In the genomic region with DNA sequence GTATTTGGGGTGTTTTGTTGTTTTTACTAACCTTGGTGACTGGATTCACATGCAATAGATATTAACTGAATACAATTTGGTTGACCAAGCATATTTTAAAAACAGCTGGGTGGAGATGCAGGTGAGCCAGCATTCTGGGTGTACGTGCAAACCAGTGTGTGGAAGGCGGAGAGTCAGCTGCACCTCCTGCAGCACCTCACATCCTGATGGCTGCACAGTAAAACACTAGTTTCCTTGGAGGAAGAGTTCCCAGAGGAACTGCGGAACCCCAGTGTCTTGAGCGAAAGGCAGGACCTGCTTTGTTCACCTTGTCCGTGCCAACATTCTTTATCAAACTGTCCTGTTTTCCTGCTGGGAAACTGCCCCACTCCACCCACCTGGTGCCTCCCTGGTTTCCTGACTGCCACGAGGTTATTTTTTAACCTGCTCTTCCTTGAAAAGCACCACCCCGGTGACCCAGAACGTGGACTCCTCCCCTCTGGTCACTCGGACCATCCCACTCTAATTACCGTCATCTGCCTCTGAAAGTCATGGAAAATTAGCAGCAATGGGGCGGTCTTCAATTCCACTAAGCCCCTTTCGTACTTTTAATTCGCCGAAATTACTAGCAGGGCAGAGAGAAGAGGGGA, we compare ENCODE assay signal across 8 cellular contexts. TPM values are rescaled to one million over a fixed set of nuclear protein-coding genes. Genes with fewer than 3 reads are reported as not detected.
DNase-seq lines count a peak whose midpoint lies in the region; ATAC-seq, FAIRE-seq and TF ChIP-seq lines count a peak whose summit lies in the region.

No MANE protein-coding gene starts in this region.

- no peak for TF ChIP-seq RAD21 in HCT116 (IDR thresholded peaks at IDR 0.05; ENCODE audit: low read depth)

- FAIRE-seq in pancreas (lab: Jason Lieb, UNC): no peak

- H3K9me3 ChIP-seq in HCT116 (ENCODE audit: control insufficient read depth in 1 of 2, insufficient read depth in 1 of 2, low read depth in 1 of 2, low read length in 2 of 2) (no peaks in the 10 kb centered on the region), RWPE2 (ENCODE audit: severe bottlenecking) (no peaks in the 10 kb centered on the region), pancreas (no peaks in the 10 kb centered on the region)

- H3K79me2 ChIP-seq in HCT116 (ENCODE audit: insufficient read depth, low read length): no peaks in the 10 kb centered on the region

- no peak overlapping the region for H3K9ac ChIP-seq in HCT116 (ENCODE audit: low read length)

- intact Hi-C loops in HCT116 (cut with micrococcal nuclease): no loop called here
- intact Hi-C loops in pancreas (cut with DNase I): loop anchor here in 1 of 3 donors (5.0 kb wide), 1 partner anchor 37 kb away; no protein-coding TSS in a partner anchor

- peak overlapping the region; percentile 84 for H2AFZ ChIP-seq in HCT116 (ENCODE audit: low read depth, low read length, poor library complexity, severe bottlenecking)

- BruUV-seq in HCT116 (replicated peaks; lab: Mats Ljungman, UMichigan): no TSS peak

- no peaks in the 10 kb centered on the region for H3K36me3 ChIP-seq in HCT116 (ENCODE audit: control insufficient read depth in 1 of 2, insufficient read depth in 2 of 2, low read length in 2 of 2)
- H3K36me3 ChIP-seq in RWPE2 (ENCODE audit: low read depth): no peaks in the 10 kb centered on the region
- H3K36me3 ChIP-seq in pancreas: no peaks in the 10 kb centered on the region

- no peak for ATAC-seq in HCT116
- ATAC-seq in RWPE2 (ENCODE audit: low read depth): no peak
- ATAC-seq in pancreas: peak; percentile 73 to 80 (median 76)
- no peak for ATAC-seq in GM21529 (IDR thresholded peaks at IDR 0.05; ENCODE audit: unreplicated experiment)
- no peak for ATAC-seq in HG03159 (IDR thresholded peaks at IDR 0.05; ENCODE audit: unreplicated experiment)

- no peak for DNase-seq in HCT116 (ENCODE audit: low read depth, low spot score)
- DNase-seq in RWPE2 (ENCODE audit: low spot score): no peak
- DNase-seq in globus pallidus (ENCODE audit: low spot score): peak; percentile 59
- DNase-seq in pancreas: peak; percentile 65 to 89 (median 81)
- DNase-seq in germinal center (ENCODE audit: low spot score): no peak
- no peak for DNase-seq in activated CD8-positive, alpha-beta memory T cell treated with anti-CD3 and anti-CD28 coated beads, Interleukin-2, amount 50 U/mL, for 4 hours

- RAD21 ChIA-PET in HCT116 (lab: Charles Lee; ENCODE audit: low non-redundant PET in 1 of 2, low total read pairs in 2 of 2, uncharacterized antibody in 2 of 2, unreplicated experiment in 2 of 2): interaction anchor here in 1 of 2 experiments (1.4 kb wide), 1 partner anchor 109 kb away, joined by 6 read pairs; no protein-coding TSS in a partner anchor

- peaks cover 14 to 27% of the 10 kb centered on the region in 2 experiments for H3K4me1 ChIP-seq in HCT116 (ENCODE audit: control insufficient read depth in 1 of 2, insufficient read depth in 2 of 2, low read length in 2 of 2)
- peaks cover 10% of the 10 kb centered on the region for H3K4me1 ChIP-seq in RWPE2 (ENCODE audit: insufficient read depth, poor library complexity, severe bottlenecking)
- H3K4me1 ChIP-seq in pancreas: peaks cover 17 to 37% (median 20%) of the 10 kb centered on the region in 3 donors

- POLR2A ChIA-PET in HCT116 (lab: Charles Lee): interaction anchor here (0.8 to 1.0 kb wide), 2 partner anchors 12 to 109 kb away, joined by 3 read pairs; no protein-coding TSS in a partner anchor

- H3K27me3 ChIP-seq in HCT116 (ENCODE audit: insufficient read depth, low read length): peaks cover 26% of the 10 kb centered on the region
- no peaks in the 10 kb centered on the region for H3K27me3 ChIP-seq in RWPE2 (ENCODE audit: insufficient read depth, poor library complexity, severe bottlenecking)
- H3K27me3 ChIP-seq in pancreas: no peaks in the 10 kb centered on the region

- H3K4me2 ChIP-seq in HCT116 (ENCODE audit: low read length): peak overlapping the region; percentile 94

- no peaks in the 10 kb centered on the region for H4K20me1 ChIP-seq in HCT116 (ENCODE audit: insufficient read depth)

- no peak overlapping the region; a peak in 1 of 4 replicates for H3K4me3 ChIP-seq in HCT116 (replicated peaks in 1 of 2; ENCODE audit: low read depth in 1 of 2, low read length in 2 of 2)
- H3K4me3 ChIP-seq in RWPE2 (ENCODE audit: severe bottlenecking): peak overlapping the region; percentile 83
- H3K4me3 ChIP-seq in pancreas: peak overlapping the region in 2 of 4 donors; percentile 97 to 98

- H3K27ac ChIP-seq in HCT116 (ENCODE audit: low read depth, low read length) (no peak overlapping the region; the same call in 1 of the 2 replicates), RWPE2 (ENCODE audit: poor library complexity, severe bottlenecking) (peak overlapping the region; percentile 26), pancreas (peak overlapping the region; percentile 79 to 96 (median 92))

- no peaks in the 10 kb centered on the region for H3K9me2 ChIP-seq in HCT116 (ENCODE audit: insufficient read depth)

- 2 to 4% methylated on average over 14 of the region's 14 CpGs for WGBS in pancreas, 2 donors

- TF ChIP-seq POLR2A in HCT116 (IDR thresholded peaks at IDR 0.05; ENCODE audit: borderline replicate concordance, extremely low read depth, insufficient read depth, insufficient read length): no peak

- TF ChIP-seq CTCF in HCT116 (IDR thresholded peaks at IDR 0.05 in 2 of 3, conservative IDR thresholded peaks at IDR 0.05 in 1 of 3; ENCODE audit: borderline replicate concordance in 1 of 3, insufficient read depth in 1 of 3, low read depth in 2 of 3, low read length in 2 of 3): no peak
- no peak for TF ChIP-seq CTCF in RWPE2 (IDR thresholded peaks at IDR 0.05; ENCODE audit: poor library complexity, severe bottlenecking)
- no peak for TF ChIP-seq CTCF in pancreas (IDR thresholded peaks at IDR 0.05)

- CTCF ChIA-PET in HCT116 (lab: Charles Lee): interaction anchor here (0.8 to 1.5 kb wide), 7 partner anchors 9 to 228 kb away, joined by 4 to 22 read pairs (median 5); no protein-coding TSS in a partner anchor

TF ChIP-seq in HCT116, 20 proteins besides CTCF, POLR2A, EP300 and RAD21 (continues in another document):
- TF ChIP-seq SRF (IDR thresholded peaks at IDR 0.05; ENCODE audit: low read depth) (no peak), SIN3A (IDR thresholded peaks at IDR 0.05; ENCODE audit: low read depth) (no peak), ZNF274 (IDR thresholded peaks at IDR 0.05; ENCODE audit: low read depth, low read length) (no peak), EGR1 (IDR thresholded peaks at IDR 0.05; ENCODE audit: low read depth) (no peak), EZH2phosphoT487 (IDR thresholded peaks at IDR 0.05; ENCODE audit: borderline replicate concordance) (no peak), SP1 (IDR thresholded peaks at IDR 0.05; ENCODE audit: low read depth) (no peak), EZH2 (IDR thresholded peaks at IDR 0.05) (no peak), ZFX (IDR thresholded peaks at IDR 0.05) (no peak), ELF1 (IDR thresholded peaks at IDR 0.05; ENCODE audit: borderline replicate concordance, low read depth) (no peak), YY1 (IDR thresholded peaks at IDR 0.05; ENCODE audit: extremely low read depth, insufficient replicate concordance, low read depth, low read length) (no peak), FOSL1 (IDR thresholded peaks at IDR 0.05; ENCODE audit: low read depth) (no peak), JUND (IDR thresholded peaks at IDR 0.05) (no peak), TCF7L2 (IDR thresholded peaks at IDR 0.05; ENCODE audit: borderline replicate concordance, extremely low read depth, insufficient read depth, insufficient read length) (no peak)
- TF ChIP-seq, protein P1, sequence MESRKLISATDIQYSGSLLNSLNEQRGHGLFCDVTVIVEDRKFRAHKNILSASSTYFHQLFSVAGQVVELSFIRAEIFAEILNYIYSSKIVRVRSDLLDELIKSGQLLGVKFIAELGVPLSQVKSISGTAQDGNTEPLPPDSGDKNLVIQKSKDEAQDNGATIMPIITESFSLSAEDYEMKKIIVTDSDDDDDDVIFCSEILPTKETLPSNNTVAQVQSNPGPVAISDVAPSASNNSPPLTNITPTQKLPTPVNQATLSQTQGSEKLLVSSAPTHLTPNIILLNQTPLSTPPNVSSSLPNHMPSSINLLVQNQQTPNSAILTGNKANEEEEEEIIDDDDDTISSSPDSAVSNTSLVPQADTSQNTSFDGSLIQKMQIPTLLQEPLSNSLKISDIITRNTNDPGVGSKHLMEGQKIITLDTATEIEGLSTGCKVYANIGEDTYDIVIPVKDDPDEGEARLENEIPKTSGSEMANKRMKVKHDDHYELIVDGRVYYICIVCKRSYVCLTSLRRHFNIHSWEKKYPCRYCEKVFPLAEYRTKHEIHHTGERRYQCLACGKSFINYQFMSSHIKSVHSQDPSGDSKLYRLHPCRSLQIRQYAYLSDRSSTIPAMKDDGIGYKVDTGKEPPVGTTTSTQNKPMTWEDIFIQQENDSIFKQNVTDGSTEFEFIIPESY (IDR thresholded peaks at IDR 0.05; ENCODE audit: extremely low read depth, insufficient replicate concordance, low read length): no peak
- TF ChIP-seq, protein P2, sequence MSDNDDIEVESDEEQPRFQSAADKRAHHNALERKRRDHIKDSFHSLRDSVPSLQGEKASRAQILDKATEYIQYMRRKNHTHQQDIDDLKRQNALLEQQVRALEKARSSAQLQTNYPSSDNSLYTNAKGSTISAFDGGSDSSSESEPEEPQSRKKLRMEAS (IDR thresholded peaks at IDR 0.05): no peak; the same call in 1 of the 2 replicates

RNA-seq across cellular contexts. Expression of a gene that starts 1.0 kb away (rescaled TPM):
- total RNA-seq in HCT116 (2021; ENCODE audit: unreplicated experiment) (4.7 TPM), pancreas (10 to 100 TPM in 5 of 6 donors, 1 to 10 TPM in 1; 9.1 to 28.7 (median 13.6) TPM)
- 2.7 and 4.1 TPM in 2 replicates for polyA plus RNA-seq in HCT116 (2012)
- 1 to 10 TPM; 6.7 to 8.7 TPM for polyA plus RNA-seq in pancreas

Comparison
In these comparisons a context has a peak if more than half of its experiments do, and no peak if none do; other contexts are left out.
1. ATAC-seq: peak in pancreas (4 of 4); none in HCT116 (single experiment), RWPE2 (single experiment), GM21529 (single experiment) and HG03159 (single experiment).
2. DNase-seq: peak in globus pallidus (single experiment) and pancreas (6 of 6); none in HCT116 (single experiment), RWPE2 (single experiment), germinal center (single experiment) and activated CD8-positive, alpha-beta memory T cell treated with anti-CD3 and anti-CD28 coated beads, Interleukin-2, amount 50 U/mL, for 4 hours (single experiment).